18 cellular contexts compared by ENCODE assay signal in the genomic region with DNA sequence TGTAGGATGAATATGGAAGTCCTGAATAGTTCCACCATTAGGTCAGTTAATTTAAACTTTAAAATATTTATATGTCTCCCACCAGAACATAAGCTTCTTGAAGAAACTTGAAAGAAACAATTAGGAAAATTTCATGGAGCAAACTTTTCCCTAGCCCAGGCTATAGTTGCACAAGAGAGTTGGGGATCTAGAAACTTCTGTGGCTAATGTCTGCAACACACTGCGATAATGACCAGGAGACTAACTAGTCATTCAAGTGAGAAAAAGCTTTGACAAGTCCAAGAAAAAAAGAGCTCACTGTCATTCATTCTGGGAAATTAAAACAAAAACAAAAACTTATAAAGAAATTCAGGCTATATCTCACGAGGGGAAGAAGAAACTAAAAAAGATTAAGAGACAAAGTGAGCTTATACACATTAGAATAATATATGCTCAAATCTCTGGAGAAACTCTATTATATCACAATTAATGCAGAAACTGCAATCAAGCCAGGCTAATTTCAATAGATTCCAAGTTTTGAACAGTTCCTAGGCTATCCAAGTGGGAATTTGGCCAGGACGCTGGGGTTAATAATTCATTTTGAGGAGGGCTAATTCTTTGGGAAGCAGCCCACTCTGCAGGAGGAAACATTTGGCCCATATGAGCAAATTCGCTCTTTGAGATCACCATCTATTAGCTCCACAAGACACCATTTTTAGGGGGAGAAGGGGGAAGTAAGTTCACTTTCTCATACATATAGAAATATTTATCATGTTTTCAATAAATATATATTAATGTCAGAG.
DNase-seq lines count a peak whose midpoint lies in the region; ATAC-seq, FAIRE-seq and TF ChIP-seq lines count a peak whose summit lies in the region.
"Had no signal": no experiment of that assay in that cellular context is flagged by ENCODE, and none has a peak within 500 bp of the region (broad histone marks: within the 10 kb centered on the region; RNA-seq: fewer than 3 reads in every experiment).

No MANE protein-coding gene starts in this region.

- WGBS in IMR-90 (ENCODE audit: extremely low coverage in 2 of 2, insufficient read length in 1 of 2), 2 experiments, result no CpG with 5 or more reads among the region's 4 CpGs

- H4K20me1 ChIP-seq in IMR-90 (ENCODE audit: insufficient read depth, low read length), result no peaks in the 10 kb centered on the region

- H4K8ac ChIP-seq in IMR-90 (ENCODE audit: low read depth in 2 of 2, low read length in 2 of 2), result no peak overlapping the region

- H2AK5ac ChIP-seq in IMR-90 (ENCODE audit: low read depth, low read length), result no peak overlapping the region

- in situ Hi-C loops in IMR-90 (cut with MboI; ENCODE audit: low sequenced_read_pairs), result no loop called here

- intact Hi-C loops in IMR-90 (cut with micrococcal nuclease), result no loop called here
- intact Hi-C loops in activated T-helper 1 cell treated with anti-CD3 and anti-CD28 coated beads, Interleukin-12 subunit alpha, Interleukin-12 subunit beta, Interleukin-2, Interleukin-4 antibody, amounts not matched to agents 30 ng/mL and 10 ng/mL and 1 ng/mL, durations not matched to agents 14 hours and 24 hours and 36 hours (cut with micrococcal nuclease), result no loop called here

- H3K9ac ChIP-seq in IMR-90 (ENCODE audit: low read depth, low read length), result no peak overlapping the region
- H3K9ac ChIP-seq: GM23248 had no signal

- H3K4me2 ChIP-seq in IMR-90 (ENCODE audit: low read depth, low read length), result no peak overlapping the region

- CTCF ChIA-PET in IMR-90 (lab: Yijun Ruan, JAX), result interaction anchor here (0.6 to 1.1 kb wide), 2 partner anchors 9 kb away, joined by 3 read pairs; no protein-coding TSS in a partner anchor

- H4K5ac ChIP-seq in IMR-90 (ENCODE audit: low read depth, low read length), result no peak overlapping the region

- H3K36me3 ChIP-seq in IMR-90 (ENCODE audit: control insufficient read depth, insufficient read depth, low read length), result peaks cover 3% of the 10 kb centered on the region
- H3K36me3 ChIP-seq: MG63 had no signal

- H3K18ac ChIP-seq in IMR-90 (ENCODE audit: low read depth, low read length), result no peak overlapping the region

- H3K9me3 Mint-ChIP-seq in activated T-helper 1 cell treated with anti-CD3 and anti-CD28 coated beads, Interleukin-12 subunit alpha, Interleukin-12 subunit beta, Interleukin-2, Interleukin-4 antibody, amounts not matched to agents 30 ng/mL and 10 ng/mL and 1 ng/mL, durations not matched to agents 14 hours and 24 hours and 36 hours, result no peaks in the 10 kb centered on the region

- no peak overlapping the region for H3K27ac Mint-ChIP-seq in activated T-helper 1 cell treated with anti-CD3 and anti-CD28 coated beads, Interleukin-12 subunit alpha, Interleukin-12 subunit beta, Interleukin-2, Interleukin-4 antibody, amounts not matched to agents 30 ng/mL and 10 ng/mL and 1 ng/mL, durations not matched to agents 14 hours and 24 hours and 36 hours
- H3K27ac Mint-ChIP-seq: CD4-positive, CD25-positive, alpha-beta regulatory T cell had no signal

- no peaks in the 10 kb centered on the region for H3K9me3 ChIP-seq in IMR-90 (ENCODE audit: control insufficient read depth, insufficient read depth, low read length)
- H3K9me3 ChIP-seq: MG63 had no signal

- no peaks in the 10 kb centered on the region for H3K4me1 Mint-ChIP-seq in activated T-helper 1 cell treated with anti-CD3 and anti-CD28 coated beads, Interleukin-12 subunit alpha, Interleukin-12 subunit beta, Interleukin-2, Interleukin-4 antibody, amounts not matched to agents 30 ng/mL and 10 ng/mL and 1 ng/mL, durations not matched to agents 14 hours and 24 hours and 36 hours (ENCODE audit: low read depth)
- H3K4me1 Mint-ChIP-seq: CD4-positive, CD25-positive, alpha-beta regulatory T cell had no signal

- POLR2A ChIA-PET in IMR-90 (lab: Charles Lee; ENCODE audit: unreplicated experiment), result no interaction called here

- BruUV-seq in IMR-90 (replicated peaks; lab: Mats Ljungman, UMichigan), result no TSS peak

- H3K4me3 ChIP-seq in AG10803 (ENCODE audit: low read length), result no peak overlapping the region
- no peak overlapping the region for H3K4me3 ChIP-seq in IMR-90 (ENCODE audit: insufficient read depth, low read depth, low read length)
- H3K4me3 ChIP-seq: GM23248, MG63 had no signal

- H3K4ac ChIP-seq in IMR-90 (ENCODE audit: low read depth, low read length), result no peak overlapping the region

- no peak overlapping the region for H3K4me3 Mint-ChIP-seq in activated T-helper 1 cell treated with anti-CD3 and anti-CD28 coated beads, Interleukin-12 subunit alpha, Interleukin-12 subunit beta, Interleukin-2, Interleukin-4 antibody, amounts not matched to agents 30 ng/mL and 10 ng/mL and 1 ng/mL, durations not matched to agents 14 hours and 24 hours and 36 hours
- H3K4me3 Mint-ChIP-seq: CD4-positive, CD25-positive, alpha-beta regulatory T cell had no signal

- H3K27me3 ChIP-seq in IMR-90 (ENCODE audit: control insufficient read depth, insufficient read depth, low read length), result no peaks in the 10 kb centered on the region
- H3K27me3 ChIP-seq: MG63 had no signal

- H2AFZ ChIP-seq in IMR-90 (replicated peaks; ENCODE audit: low read length, poor library complexity), result no peak overlapping the region
- H2AFZ ChIP-seq: GM23248 had no signal

- H3K4me1 ChIP-seq in IMR-90 (ENCODE audit: control insufficient read depth, insufficient read depth, low read length), result peaks cover 1% of the 10 kb centered on the region; the same call in 1 of the 2 replicates

- H2BK15ac ChIP-seq in IMR-90 (ENCODE audit: low read depth, low read length), result no peak overlapping the region

- H3K36me3 Mint-ChIP-seq in activated T-helper 1 cell treated with anti-CD3 and anti-CD28 coated beads, Interleukin-12 subunit alpha, Interleukin-12 subunit beta, Interleukin-2, Interleukin-4 antibody, amounts not matched to agents 30 ng/mL and 10 ng/mL and 1 ng/mL, durations not matched to agents 14 hours and 24 hours and 36 hours (ENCODE audit: low read depth), result no peaks in the 10 kb centered on the region
- H3K36me3 Mint-ChIP-seq: CD4-positive, CD25-positive, alpha-beta regulatory T cell had no signal

- no peak overlapping the region for H3K56ac ChIP-seq in IMR-90 (ENCODE audit: extremely low read depth, insufficient read depth, low read length)

- no peak for TF ChIP-seq RAD21 in IMR-90 (IDR thresholded peaks at IDR 0.05; ENCODE audit: low read length)

- H3K14ac ChIP-seq in IMR-90 (replicated peaks; ENCODE audit: low read depth, low read length), result no peak overlapping the region

- no peak overlapping the region for H2BK5ac ChIP-seq in IMR-90 (ENCODE audit: low read depth, low read length, poor library complexity, severe bottlenecking)

- no peak for FAIRE-seq in GM19239 (lab: Jason Lieb, UNC)
- FAIRE-seq: GM12892 had no signal

- dilution Hi-C loops in IMR-90 (cut with HindIII; ENCODE audit: low sequenced_read_pairs, unreplicated experiment), result no loop called here

- H3K27me3 Mint-ChIP-seq in activated T-helper 1 cell treated with anti-CD3 and anti-CD28 coated beads, Interleukin-12 subunit alpha, Interleukin-12 subunit beta, Interleukin-2, Interleukin-4 antibody, amounts not matched to agents 30 ng/mL and 10 ng/mL and 1 ng/mL, durations not matched to agents 14 hours and 24 hours and 36 hours (ENCODE audit: insufficient read depth), result no peaks in the 10 kb centered on the region
- H3K27me3 Mint-ChIP-seq: CD4-positive, CD25-positive, alpha-beta regulatory T cell had no signal

- DNase-seq in AG10803 (ENCODE audit: low read depth) (peak; percentile 51), IMR-90 (no peak), cerebellar cortex (ENCODE audit: low spot score) (peak; percentile 28), kidney tubule cell (ENCODE audit: low spot score) (peak; percentile 39), NCI-H146 treated with DMSO at 0.1 percent for 48 hours (lab: John Stamatoyannopoulos, UW; ENCODE audit: unreplicated experiment) (no peak), GM19239 (ENCODE audit: insufficient read length, low spot score) (no peak)
- DNase-seq in activated T-helper 1 cell treated with anti-CD3 and anti-CD28 coated beads, Interleukin-12 subunit alpha, Interleukin-12 subunit beta, Interleukin-2, Interleukin-4 antibody, amounts not matched to agents 30 ng/mL and 10 ng/mL and 1 ng/mL, durations not matched to agents 14 hours and 24 hours and 36 hours (ENCODE audit: low spot score), result no peak
- DNase-seq: AML-193; CD4-positive, CD25-positive, alpha-beta regulatory T cell; GM23248; MG63; NCI-H1105; NCI-H187; NCI-H748 treated with DMSO at 0.1 percent for 48 hours; SHP77 treated with DMSO at 0.1 percent for 48 hours had no signal

- H3K79me1 ChIP-seq in IMR-90 (ENCODE audit: low read depth in 1 of 2, low read length in 2 of 2), result peaks cover 6% of the 10 kb centered on the region in 2 experiments; a peak in 3 of 4 replicates

- no peak overlapping the region for H2BK120ac ChIP-seq in IMR-90 (ENCODE audit: low read depth, low read length)

- no peak for TF ChIP-seq CTCF in AG10803 (conservative IDR thresholded peaks at IDR 0.05; ENCODE audit: low read length)
- no peak for TF ChIP-seq CTCF in IMR-90 (conservative IDR thresholded peaks at IDR 0.05; ENCODE audit: low read depth, low read length)

- no peak overlapping the region for H3K23ac ChIP-seq in IMR-90 (ENCODE audit: low read depth, low read length)

- no peak overlapping the region for H2BK20ac ChIP-seq in IMR-90 (ENCODE audit: low read depth, low read length)

- no peaks in the 10 kb centered on the region for H3K9me1 ChIP-seq in IMR-90 (ENCODE audit: insufficient read depth, low read length)

- no peak overlapping the region for H4K91ac ChIP-seq in IMR-90 (ENCODE audit: insufficient read depth, low read depth, low read length)

- H3K27ac ChIP-seq in IMR-90 (ENCODE audit: insufficient read depth, low read length), result no peak overlapping the region
- H3K27ac ChIP-seq: GM23248 had no signal

- TF ChIP-seq POLR2A in IMR-90 (IDR thresholded peaks at IDR 0.05; ENCODE audit: low read depth, low read length), result no peak

- no peak overlapping the region for H2AK9ac ChIP-seq in IMR-90 (replicated peaks; ENCODE audit: low read depth, low read length, poor library complexity)

- ATAC-seq in IMR-90 (ENCODE audit: low read depth) (no peak), HG03039 (IDR thresholded peaks at IDR 0.05; ENCODE audit: unreplicated experiment) (no peak)
- ATAC-seq: Panc1 had no signal

TF ChIP-seq in IMR-90, 13 proteins besides CTCF, POLR2A, EP300 and RAD21:
- TF ChIP-seq CHD1 (IDR thresholded peaks at IDR 0.05; ENCODE audit: low read depth, low read length) (no peak), CEBPB (IDR thresholded peaks at IDR 0.05; ENCODE audit: low read depth, low read length) (0 out of 2 replicates have a peak, but pooled peaks have one; percentile 15)
- TF ChIP-seq, protein P1, sequence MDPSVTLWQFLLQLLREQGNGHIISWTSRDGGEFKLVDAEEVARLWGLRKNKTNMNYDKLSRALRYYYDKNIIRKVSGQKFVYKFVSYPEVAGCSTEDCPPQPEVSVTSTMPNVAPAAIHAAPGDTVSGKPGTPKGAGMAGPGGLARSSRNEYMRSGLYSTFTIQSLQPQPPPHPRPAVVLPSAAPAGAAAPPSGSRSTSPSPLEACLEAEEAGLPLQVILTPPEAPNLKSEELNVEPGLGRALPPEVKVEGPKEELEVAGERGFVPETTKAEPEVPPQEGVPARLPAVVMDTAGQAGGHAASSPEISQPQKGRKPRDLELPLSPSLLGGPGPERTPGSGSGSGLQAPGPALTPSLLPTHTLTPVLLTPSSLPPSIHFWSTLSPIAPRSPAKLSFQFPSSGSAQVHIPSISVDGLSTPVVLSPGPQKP (IDR thresholded peaks at IDR 0.05; ENCODE audit: borderline replicate concordance, low read depth, low read length), result no peak

Comparison
In these comparisons a context has a peak if more than half of its experiments do, and no peak if none do; other contexts are left out.
1. DNase-seq: peak in AG10803 (single experiment), cerebellar cortex (single experiment) and kidney tubule cell (single experiment); none in IMR-90 (single experiment), NCI-H146 treated with DMSO at 0.1 percent for 48 hours (single experiment), activated T-helper 1 cell treated with anti-CD3 and anti-CD28 coated beads, Interleukin-12 subunit alpha, Interleukin-12 subunit beta, Interleukin-2, Interleukin-4 antibody, amounts not matched to agents 30 ng/mL and 10 ng/mL and 1 ng/mL, durations not matched to agents 14 hours and 24 hours and 36 hours (single experiment) and GM19239 (single experiment).